In the genomic region with DNA sequence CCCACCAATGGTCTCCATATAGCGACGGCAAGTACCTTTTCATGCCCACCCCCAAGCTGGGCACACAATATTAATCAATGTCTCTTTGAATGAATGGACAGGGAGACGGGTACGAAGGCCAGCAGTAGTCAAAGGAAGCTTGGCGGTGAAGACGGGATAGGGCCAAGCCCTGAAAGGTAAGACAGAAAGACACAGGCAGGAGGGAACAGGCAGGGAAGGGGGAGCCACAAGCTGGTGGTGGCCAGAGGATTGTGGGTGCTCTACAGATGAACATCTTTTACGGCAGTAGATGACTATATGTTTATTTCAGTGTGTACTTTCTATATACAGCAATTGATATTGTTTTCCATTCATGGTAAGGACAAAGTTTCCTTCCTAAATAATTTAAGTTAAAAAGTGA, we compare ENCODE assay signal across 1 cellular context.
TF ChIP-seq lines count a peak whose summit lies in the region.

No MANE protein-coding gene starts in this region.

TF ChIP-seq in K562, 482 proteins besides CTCF, POLR2A, EP300 and RAD21 (continued from another document):
- TF ChIP-seq, protein P1, sequence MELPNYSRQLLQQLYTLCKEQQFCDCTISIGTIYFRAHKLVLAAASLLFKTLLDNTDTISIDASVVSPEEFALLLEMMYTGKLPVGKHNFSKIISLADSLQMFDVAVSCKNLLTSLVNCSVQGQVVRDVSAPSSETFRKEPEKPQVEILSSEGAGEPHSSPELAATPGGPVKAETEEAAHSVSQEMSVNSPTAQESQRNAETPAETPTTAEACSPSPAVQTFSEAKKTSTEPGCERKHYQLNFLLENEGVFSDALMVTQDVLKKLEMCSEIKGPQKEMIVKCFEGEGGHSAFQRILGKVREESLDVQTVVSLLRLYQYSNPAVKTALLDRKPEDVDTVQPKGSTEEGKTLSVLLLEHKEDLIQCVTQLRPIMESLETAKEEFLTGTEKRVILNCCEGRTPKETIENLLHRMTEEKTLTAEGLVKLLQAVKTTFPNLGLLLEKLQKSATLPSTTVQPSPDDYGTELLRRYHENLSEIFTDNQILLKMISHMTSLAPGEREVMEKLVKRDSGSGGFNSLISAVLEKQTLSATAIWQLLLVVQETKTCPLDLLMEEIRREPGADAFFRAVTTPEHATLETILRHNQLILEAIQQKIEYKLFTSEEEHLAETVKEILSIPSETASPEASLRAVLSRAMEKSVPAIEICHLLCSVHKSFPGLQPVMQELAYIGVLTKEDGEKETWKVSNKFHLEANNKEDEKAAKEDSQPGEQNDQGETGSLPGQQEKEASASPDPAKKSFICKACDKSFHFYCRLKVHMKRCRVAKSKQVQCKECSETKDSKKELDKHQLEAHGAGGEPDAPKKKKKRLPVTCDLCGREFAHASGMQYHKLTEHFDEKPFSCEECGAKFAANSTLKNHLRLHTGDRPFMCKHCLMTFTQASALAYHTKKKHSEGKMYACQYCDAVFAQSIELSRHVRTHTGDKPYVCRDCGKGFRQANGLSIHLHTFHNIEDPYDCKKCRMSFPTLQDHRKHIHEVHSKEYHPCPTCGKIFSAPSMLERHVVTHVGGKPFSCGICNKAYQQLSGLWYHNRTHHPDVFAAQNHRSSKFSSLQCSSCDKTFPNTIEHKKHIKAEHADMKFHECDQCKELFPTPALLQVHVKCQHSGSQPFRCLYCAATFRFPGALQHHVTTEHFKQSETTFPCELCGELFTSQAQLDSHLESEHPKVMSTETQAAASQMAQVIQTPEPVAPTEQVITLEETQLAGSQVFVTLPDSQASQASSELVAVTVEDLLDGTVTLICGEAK (IDR thresholded peaks at IDR 0.05), result peak; percentile 3; the same call in 1 of the 2 replicates
- TF ChIP-seq, protein P1 (CRISPR knock-in tag; IDR thresholded peaks at IDR 0.05), result no peak
- TF ChIP-seq SRSF3 (IDR thresholded peaks at IDR 0.05; ENCODE audit: insufficient read depth, low read length), result no peak
- TF ChIP-seq GTF2A2 (tag; IDR thresholded peaks at IDR 0.05), result no peak
- TF ChIP-seq, protein P2, sequence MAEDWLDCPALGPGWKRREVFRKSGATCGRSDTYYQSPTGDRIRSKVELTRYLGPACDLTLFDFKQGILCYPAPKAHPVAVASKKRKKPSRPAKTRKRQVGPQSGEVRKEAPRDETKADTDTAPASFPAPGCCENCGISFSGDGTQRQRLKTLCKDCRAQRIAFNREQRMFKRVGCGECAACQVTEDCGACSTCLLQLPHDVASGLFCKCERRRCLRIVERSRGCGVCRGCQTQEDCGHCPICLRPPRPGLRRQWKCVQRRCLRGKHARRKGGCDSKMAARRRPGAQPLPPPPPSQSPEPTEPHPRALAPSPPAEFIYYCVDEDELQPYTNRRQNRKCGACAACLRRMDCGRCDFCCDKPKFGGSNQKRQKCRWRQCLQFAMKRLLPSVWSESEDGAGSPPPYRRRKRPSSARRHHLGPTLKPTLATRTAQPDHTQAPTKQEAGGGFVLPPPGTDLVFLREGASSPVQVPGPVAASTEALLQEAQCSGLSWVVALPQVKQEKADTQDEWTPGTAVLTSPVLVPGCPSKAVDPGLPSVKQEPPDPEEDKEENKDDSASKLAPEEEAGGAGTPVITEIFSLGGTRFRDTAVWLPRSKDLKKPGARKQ (CRISPR knock-in tag; IDR thresholded peaks at IDR 0.05), result peak; percentile 70; the same call in 1 of the 2 replicates
- 0 out of 2 replicates have a peak, but pooled peaks have one; percentile 8 for TF ChIP-seq NFATC3 (IDR thresholded peaks at IDR 0.05)
- no peak for TF ChIP-seq ELF1 (tag; IDR thresholded peaks at IDR 0.05)
- no peak for TF ChIP-seq POLR2B (IDR thresholded peaks at IDR 0.05; ENCODE audit: low read depth, partially characterized antibody)
- TF ChIP-seq GATAD2B (IDR thresholded peaks at IDR 0.05; ENCODE audit: borderline replicate concordance), result no peak
- TF ChIP-seq, protein P3, sequence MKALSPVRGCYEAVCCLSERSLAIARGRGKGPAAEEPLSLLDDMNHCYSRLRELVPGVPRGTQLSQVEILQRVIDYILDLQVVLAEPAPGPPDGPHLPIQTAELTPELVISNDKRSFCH (CRISPR knock-in tag; IDR thresholded peaks at IDR 0.05), result no peak
- TF ChIP-seq, protein P3 (tag; IDR thresholded peaks at IDR 0.05), result 0 out of 2 replicates have a peak, but pooled peaks have one; percentile 10
TF ChIP-seq in K562: peak in this region for 5.
